ENCODE assay signal across 12 cellular contexts in the genomic region with DNA sequence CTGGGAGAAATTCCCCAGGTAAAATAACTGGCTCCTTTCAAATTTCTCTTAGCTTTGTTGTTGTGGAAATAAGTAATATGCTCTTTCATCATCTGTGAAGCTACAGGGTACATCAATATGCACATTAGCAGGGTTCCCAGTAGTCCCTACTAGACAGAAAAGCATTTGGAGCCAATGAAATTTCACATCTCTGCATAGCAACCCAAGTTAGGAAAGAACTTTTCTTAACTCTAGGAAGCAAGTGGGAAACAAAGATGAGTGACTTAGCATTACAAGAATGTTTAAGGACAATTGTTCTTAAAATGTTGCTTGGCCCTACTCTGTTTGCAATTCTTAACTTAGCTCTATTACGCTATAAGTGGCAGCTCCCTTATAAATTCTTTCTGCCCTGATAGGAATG. TPM values are rescaled to one million over a fixed set of nuclear protein-coding genes. Genes with fewer than 3 reads are reported as not detected.
DNase-seq lines count a peak whose midpoint lies in the region; TF ChIP-seq lines count a peak whose summit lies in the region.
"Had no signal": no experiment of that assay in that cellular context is flagged by ENCODE, and none has a peak within 500 bp of the region (broad histone marks: within the 10 kb centered on the region; RNA-seq: fewer than 3 reads in every experiment).

No MANE protein-coding gene starts in this region.

- DNase-seq in amniotic epithelial cell (ENCODE audit: low read depth) (peak; percentile 62), fibroblast of the conjunctiva (ENCODE audit: low read depth) (peak; percentile 28), amniotic stem cell (lab: John Stamatoyannopoulos, UW) (no peak), mucosa of gallbladder (ENCODE audit: low spot score) (no peak), RWPE1 (ENCODE audit: low spot score) (no peak)
- no peak for DNase-seq in stimulated activated CD4-positive, alpha-beta T cell treated with anti-CD3 and anti-CD28 coated beads, Interleukin-2, amount 100 ng/mL, for 48 hours
- DNase-seq: activated naive CD4-positive, alpha-beta T cell treated with anti-CD3 and anti-CD28 coated beads, Interleukin-2, amount 10 ng/mL, durations not matched to agents 7 days and 5 days; NCI-H1436 treated with DMSO at 0.1 percent for 48 hours; NCI-H524; pancreas had no signal

- no peak overlapping the region for H3K4me3 ChIP-seq in BLaER1 treated with 17β-estradiol and CSF1 and Interleukin-3, amounts not matched to agents 10 nM and 100 nM
- H3K4me3 ChIP-seq: pancreas had no signal

- CTCF ChIA-PET in RWPE1 (lab: Yijun Ruan, JAX): no interaction called here

- peaks cover 80% of the 10 kb centered on the region for H3K4me1 Mint-ChIP-seq in nephron
- H3K4me1 Mint-ChIP-seq: activated naive CD4-positive, alpha-beta T cell treated with anti-CD3 and anti-CD28 coated beads, Interleukin-2, amount 10 ng/mL, durations not matched to agents 7 days and 5 days had no signal

- H3K4me2 ChIP-seq in BLaER1 treated with 17β-estradiol and CSF1 and Interleukin-3, amounts not matched to agents 10 nM and 100 nM: peak overlapping the region; percentile 5 to 77 (median 36); a peak in 18 of 22 replicates

- peak overlapping the region in 2 of 11 experiments; percentile 1 to 47; a peak in 1 of 22 replicates for H3K9ac ChIP-seq in BLaER1 treated with 17β-estradiol and CSF1 and Interleukin-3, amounts not matched to agents 10 nM and 100 nM

- H3K27ac ChIP-seq in BLaER1 treated with 17β-estradiol and CSF1 and Interleukin-3, amounts not matched to agents 10 nM and 100 nM: 0 out of 22 replicates have a peak overlapping the region, but pooled peaks of 1 of the 11 experiments have one; percentile 1
- no peak overlapping the region for H3K27ac ChIP-seq in RWPE1
- H3K27ac ChIP-seq: pancreas had no signal

- POLR2A ChIA-PET in RWPE1 (lab: Yijun Ruan, JAX; ENCODE audit: low non-redundant PET): no interaction called here

- peaks cover 99 to 100% (median 100%) of the 10 kb centered on the region in 11 experiments for H4K20me1 ChIP-seq in BLaER1 treated with 17β-estradiol and CSF1 and Interleukin-3, amounts not matched to agents 10 nM and 100 nM

- peaks cover 95 to 100% (median 98%) of the 10 kb centered on the region in 11 experiments for H3K36me3 ChIP-seq in BLaER1 treated with 17β-estradiol and CSF1 and Interleukin-3, amounts not matched to agents 10 nM and 100 nM
- H3K36me3 ChIP-seq: pancreas had no signal

- peak overlapping the region; percentile 43 to 86 (median 71) for H3K27ac Mint-ChIP-seq in nephron
- H3K27ac Mint-ChIP-seq: activated naive CD4-positive, alpha-beta T cell treated with anti-CD3 and anti-CD28 coated beads, Interleukin-2, amount 10 ng/mL, durations not matched to agents 7 days and 5 days had no signal

- TF ChIP-seq CTCF in nephron (IDR thresholded peaks at IDR 0.05; ENCODE audit: unreplicated experiment in 3 of 3) (no peak), RWPE1 (conservative IDR thresholded peaks at IDR 0.05; ENCODE audit: low read depth) (no peak)

- H3K4me3 Mint-ChIP-seq in nephron: no peak overlapping the region
- H3K4me3 Mint-ChIP-seq: activated naive CD4-positive, alpha-beta T cell treated with anti-CD3 and anti-CD28 coated beads, Interleukin-2, amount 10 ng/mL, durations not matched to agents 7 days and 5 days had no signal

- peaks cover 74 to 100% (median 97%) of the 10 kb centered on the region in 10 experiments for H3K4me1 ChIP-seq in BLaER1 treated with 17β-estradiol and CSF1 and Interleukin-3, amounts not matched to agents 10 nM and 100 nM

- H3K27me3 ChIP-seq in BLaER1 treated with 17β-estradiol and CSF1 and Interleukin-3, amounts not matched to agents 10 nM and 100 nM: no peaks in the 10 kb centered on the region
- H3K27me3 ChIP-seq: pancreas had no signal

- no peaks in the 10 kb centered on the region for H3K9me3 Mint-ChIP-seq in nephron
- H3K9me3 Mint-ChIP-seq: activated naive CD4-positive, alpha-beta T cell treated with anti-CD3 and anti-CD28 coated beads, Interleukin-2, amount 10 ng/mL, durations not matched to agents 7 days and 5 days had no signal

- no peaks in the 10 kb centered on the region for H3K9me3 ChIP-seq in BLaER1 treated with 17β-estradiol and CSF1 and Interleukin-3, amounts not matched to agents 10 nM and 100 nM (replicated peaks in 1 of 11)
- H3K9me3 ChIP-seq: pancreas had no signal

- H3K36me3 Mint-ChIP-seq in nephron (ENCODE audit: low read depth): peaks cover 32% of the 10 kb centered on the region
- H3K36me3 Mint-ChIP-seq: activated naive CD4-positive, alpha-beta T cell treated with anti-CD3 and anti-CD28 coated beads, Interleukin-2, amount 10 ng/mL, durations not matched to agents 7 days and 5 days had no signal

- H3K27me3 Mint-ChIP-seq in nephron (ENCODE audit: low read depth): no peaks in the 10 kb centered on the region
- H3K27me3 Mint-ChIP-seq: activated naive CD4-positive, alpha-beta T cell treated with anti-CD3 and anti-CD28 coated beads, Interleukin-2, amount 10 ng/mL, durations not matched to agents 7 days and 5 days had no signal

RNA-seq across cellular contexts. Expression of a gene that starts 39.7 kb away (rescaled TPM):
- total RNA-seq in mucosa of gallbladder: 91.0 TPM

Comparison
In these comparisons a context has a peak if more than half of its experiments do, and no peak if none do; other contexts are left out.
1. DNase-seq: peak in amniotic epithelial cell (single experiment) and fibroblast of the conjunctiva (single experiment); none in stimulated activated CD4-positive, alpha-beta T cell treated with anti-CD3 and anti-CD28 coated beads, Interleukin-2, amount 100 ng/mL, for 48 hours (0 of 2), amniotic stem cell (single experiment), mucosa of gallbladder (single experiment) and RWPE1 (single experiment).